ENCODE assay signal across 18 cellular contexts in genomic region chr2:229159405-229159804, GRCh38.
DNase-seq lines count a peak whose midpoint lies in the region; ATAC-seq and TF ChIP-seq lines count a peak whose summit lies in the region.
"Had no signal": no experiment of that assay in that cellular context is flagged by ENCODE, and none has a peak within 500 bp of the region (broad histone marks: within the 10 kb centered on the region; RNA-seq: fewer than 3 reads in every experiment).

No MANE protein-coding gene starts in this region.

- no peaks in the 10 kb centered on the region for H3K27me3 ChIP-seq in ascending aorta
- no peaks in the 10 kb centered on the region for H3K27me3 ChIP-seq in hepatocyte
- no peaks in the 10 kb centered on the region for H3K27me3 ChIP-seq in gastrocnemius medialis
- H3K27me3 ChIP-seq in transverse colon: no peaks in the 10 kb centered on the region
- 0 out of 2 replicates have a peak, but pooled peaks cover 5% of the 10 kb centered on the region for H3K27me3 ChIP-seq in PC-3 (ENCODE audit: low read length)

- in situ Hi-C loops in gastrocnemius medialis (cut with MboI; ENCODE audit: low sequenced_read_pairs in 4 of 4) (no loop called here), transverse colon (cut with MboI; ENCODE audit: low pct_ligation_motif_present in 1 of 4, low pct_unique_long_range_greater_than_20kb in 1 of 4, low sequenced_read_pairs in 3 of 4) (no loop called here)

- ATAC-seq in gastrocnemius medialis: peak in 1 of 2 donors; percentile 40
- ATAC-seq in PC-3: no peak
- no peak for ATAC-seq in HG02852 (IDR thresholded peaks at IDR 0.05; ENCODE audit: unreplicated experiment)
- ATAC-seq: GM12878 had no signal

- peaks cover 0 to 3% of the 10 kb centered on the region in 2 donors for H3K36me3 ChIP-seq in ascending aorta
- no peaks in the 10 kb centered on the region for H3K36me3 ChIP-seq in hepatocyte (replicated peaks; ENCODE audit: insufficient read depth, low read depth)
- H3K36me3 ChIP-seq in gastrocnemius medialis: no peaks in the 10 kb centered on the region
- H3K36me3 ChIP-seq in transverse colon: no peaks in the 10 kb centered on the region
- no peaks in the 10 kb centered on the region for H3K36me3 ChIP-seq in PC-3 (ENCODE audit: low read depth, low read length)
- H3K36me3 ChIP-seq: HAP-1 had no signal

- H3K27ac ChIP-seq in ascending aorta (peak overlapping the region; percentile 75 to 91), hepatocyte (peak overlapping the region; percentile 84), gastrocnemius medialis (peak overlapping the region; percentile 11 to 82 (median 72)), transverse colon (peak overlapping the region; percentile 66 to 77 (median 69)), PC-3 (ENCODE audit: low read length) (no peak overlapping the region)

- H3K79me2 ChIP-seq in hepatocyte: peaks cover 13% of the 10 kb centered on the region
- H3K79me2 ChIP-seq in PC-3 (ENCODE audit: low read length): no peaks in the 10 kb centered on the region

- H3K4me1 ChIP-seq in ascending aorta: peaks cover 13 to 41% of the 10 kb centered on the region in 2 donors
- H3K4me1 ChIP-seq in hepatocyte (ENCODE audit: insufficient read depth): peaks cover 29% of the 10 kb centered on the region
- H3K4me1 ChIP-seq in gastrocnemius medialis: peaks cover 9 to 24% of the 10 kb centered on the region in 2 donors
- H3K4me1 ChIP-seq in transverse colon: peaks cover 16 to 79% (median 35%) of the 10 kb centered on the region in 4 donors
- H3K4me1 ChIP-seq in PC-3 (ENCODE audit: insufficient read depth, low read length): no peaks in the 10 kb centered on the region
- H3K4me1 ChIP-seq: HAP-1 had no signal

- no peaks in the 10 kb centered on the region for H3K9me2 ChIP-seq in hepatocyte (replicated peaks; ENCODE audit: insufficient read depth)
- H3K9me2 ChIP-seq in PC-3 (replicated peaks; ENCODE audit: low read length): no peaks in the 10 kb centered on the region

- CTCF ChIA-PET in PC-3 (lab: Charles Lee): no interaction called here

- H2AFZ ChIP-seq in hepatocyte (no peak overlapping the region), PC-3 (ENCODE audit: low read length) (no peak overlapping the region)

- H3K9me3 ChIP-seq in ascending aorta (no peaks in the 10 kb centered on the region), hepatocyte (ENCODE audit: low read depth) (no peaks in the 10 kb centered on the region), gastrocnemius medialis (no peaks in the 10 kb centered on the region), transverse colon (no peaks in the 10 kb centered on the region), PC-3 (ENCODE audit: low read length) (no peaks in the 10 kb centered on the region)
- H3K9me3 ChIP-seq: HAP-1 had no signal

- TF ChIP-seq POLR2A in gastrocnemius medialis (IDR thresholded peaks at IDR 0.05) (no peak), transverse colon (IDR thresholded peaks at IDR 0.05) (no peak)

- H3K4me3 ChIP-seq in ascending aorta (peak overlapping the region in 1 of 2 donors; percentile 47), hepatocyte (no peak overlapping the region), gastrocnemius medialis (no peak overlapping the region), transverse colon (no peak overlapping the region), PC-3 (ENCODE audit: low read length) (no peak overlapping the region)
- H3K4me3 ChIP-seq: GM12878, HAP-1 had no signal

- TF ChIP-seq CTCF in ascending aorta (IDR thresholded peaks at IDR 0.05) (no peak), hepatocyte (IDR thresholded peaks at IDR 0.05; ENCODE audit: poor library complexity) (no peak), gastrocnemius medialis (IDR thresholded peaks at IDR 0.05 in 4 of 5, conservative IDR thresholded peaks at IDR 0.05 in 1 of 5) (no peak), transverse colon (IDR thresholded peaks at IDR 0.05) (no peak), PC-3 (conservative IDR thresholded peaks at IDR 0.05; ENCODE audit: low read depth, low read length) (no peak)

- peak overlapping the region; percentile 39 for H3K4me2 ChIP-seq in hepatocyte
- H3K4me2 ChIP-seq in PC-3 (ENCODE audit: low read length): no peak overlapping the region

- H3F3A ChIP-seq in PC-3 (ENCODE audit: low read length, unreplicated experiment): no peaks in the 10 kb centered on the region

- 96% methylated on average over 2 of the region's 2 CpGs for WGBS in hepatocyte (ENCODE audit: low lambda C conversion rate, missing lambda C conversion rate)
- WGBS in transverse colon (ENCODE audit: low coverage in 1 of 2), 2 donors: 71 to 90% methylated on average over 2 of the region's 2 CpGs

- no peak overlapping the region for H3K9ac ChIP-seq in PC-3 (ENCODE audit: low read length)

- intact Hi-C loops in ascending aorta (cut with DNase I) (loop anchor here (1.0 kb wide), 1 partner anchor 20 kb away; no protein-coding TSS in a partner anchor), gastrocnemius medialis (cut with DNase I; ENCODE audit: low total_unique reads) (no loop called here), transverse colon (cut with DNase I; ENCODE audit: low total_unique reads) (no loop called here), PC-3 (cut with micrococcal nuclease) (no loop called here)

- DNase-seq in ascending aorta (ENCODE audit: low spot score in 2 of 2): no peak
- no peak for DNase-seq in hepatocyte (ENCODE audit: low spot score)
- no peak for DNase-seq in gastrocnemius medialis
- no peak for DNase-seq in transverse colon
- DNase-seq in activated CD4-positive, alpha-beta T cell treated with anti-CD3 and anti-CD28 coated beads, Interleukin-2, amount 50 U/mL, for 48 hours: no peak
- no peak for DNase-seq in PC-3
- no peak for DNase-seq in COLO668 (lab: John Stamatoyannopoulos, UW; ENCODE audit: unreplicated experiment)
- DNase-seq: C1 segment of cervical spinal cord; CD4-positive, alpha-beta memory T cell; DMS 273 treated with DMSO at 0.1 percent for 48 hours; DMS79; EL; GDM1; GOT3; HFFc6 had no signal

- POLR2A ChIA-PET in PC-3 (lab: Charles Lee; ENCODE audit: unreplicated experiment): no interaction called here

- H4K20me1 ChIP-seq in hepatocyte (ENCODE audit: insufficient read depth, poor library complexity, severe bottlenecking): no peaks in the 10 kb centered on the region
- H4K20me1 ChIP-seq in PC-3 (ENCODE audit: low read length): no peaks in the 10 kb centered on the region

- BruUV-seq in PC-3 (replicated peaks; lab: Mats Ljungman, UMichigan): no TSS peak

- no peak for TF ChIP-seq EP300 in transverse colon (IDR thresholded peaks at IDR 0.05; ENCODE audit: low read depth)
